Comparison of ENCODE assay signal across 1 cellular context in genomic region chr20:55800501-55800900, GRCh38.
TF ChIP-seq lines count a peak whose summit lies in the region.

No MANE protein-coding gene starts in this region.

TF ChIP-seq in HepG2, 621 proteins besides CTCF, POLR2A, EP300 and RAD21 (continued from another document):
- peak; percentile 54 for TF ChIP-seq PCBP2 (optimal IDR thresholded peaks at IDR 0.05; ENCODE audit: low read depth, low read length, poor library complexity, severe bottlenecking)
- TF ChIP-seq ZNF546 (CRISPR knock-in tag; conservative IDR thresholded peaks at IDR 0.05): no peak
- TF ChIP-seq ZNF614 (CRISPR knock-in tag; IDR thresholded peaks at IDR 0.05; ENCODE audit: borderline replicate concordance): no peak
- TF ChIP-seq ZNF737 (CRISPR knock-in tag; IDR thresholded peaks at IDR 0.05; ENCODE audit: borderline replicate concordance): no peak
- TF ChIP-seq ZNF605 (CRISPR knock-in tag; IDR thresholded peaks at IDR 0.05): no peak
- no peak for TF ChIP-seq HOXD1 (CRISPR knock-in tag; IDR thresholded peaks at IDR 0.05)
- no peak for TF ChIP-seq REPIN1 (CRISPR knock-in tag; IDR thresholded peaks at IDR 0.05; ENCODE audit: borderline replicate concordance, low read depth)
- no peak for TF ChIP-seq ZBTB26 (CRISPR knock-in tag; IDR thresholded peaks at IDR 0.05; ENCODE audit: borderline replicate concordance)
- TF ChIP-seq ZSCAN9 (CRISPR knock-in tag; IDR thresholded peaks at IDR 0.05; ENCODE audit: borderline replicate concordance): no peak
- TF ChIP-seq ETV5 (CRISPR knock-in tag; IDR thresholded peaks at IDR 0.05; ENCODE audit: borderline replicate concordance): no peak
- TF ChIP-seq HMGA1 (CRISPR knock-in tag; conservative IDR thresholded peaks at IDR 0.05): no peak
- peak; percentile 76 for TF ChIP-seq HNRNPK (IDR thresholded peaks at IDR 0.05; ENCODE audit: low read depth, low read length, poor library complexity, severe bottlenecking)
- 0 out of 2 replicates have a peak, but pooled peaks have one; percentile 60 for TF ChIP-seq PCBP1 (IDR thresholded peaks at IDR 0.05; ENCODE audit: borderline replicate concordance, low read depth, low read length)
